Comparison of ENCODE assay signal across 1 cellular context in genomic region chr3:192919895-192920294, GRCh38.
TF ChIP-seq lines count a peak whose summit lies in the region.

No MANE protein-coding gene starts in this region.

TF ChIP-seq in GM23338, 12 proteins besides CTCF, POLR2A, EP300 and RAD21 (continued from another document):
- no peak for TF ChIP-seq ETS1 (IDR thresholded peaks at IDR 0.05)
TF ChIP-seq in GM23338: peak in this region for 0.
